Comparison of ENCODE assay signal across 8 cellular contexts in the genomic region with DNA sequence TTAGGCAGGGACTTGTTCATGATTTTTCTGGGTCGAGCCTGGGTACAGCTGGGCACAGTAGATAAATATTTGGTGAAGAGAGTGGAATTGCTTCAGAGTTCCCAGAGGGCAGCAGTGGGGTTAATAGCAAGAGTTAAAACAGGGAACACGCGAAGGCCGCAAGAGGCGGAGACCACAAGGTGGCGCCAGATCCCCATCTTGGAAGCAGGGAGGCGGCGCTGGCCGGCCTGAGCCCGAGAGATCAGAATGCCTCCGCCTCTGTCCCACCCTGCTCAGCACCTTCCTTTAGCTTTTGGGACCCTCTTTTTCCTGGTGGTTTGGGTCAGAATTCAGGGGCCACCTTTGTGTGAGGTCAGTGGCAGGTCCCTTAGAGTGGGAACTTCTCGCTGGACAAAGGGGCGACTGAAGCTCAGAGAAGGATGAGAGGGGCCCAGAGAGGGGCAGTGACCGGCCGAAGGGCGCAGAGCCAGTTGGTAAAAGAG. TPM values are rescaled to one million over a fixed set of nuclear protein-coding genes. Genes with fewer than 3 reads are reported as not detected.
DNase-seq lines count a peak whose midpoint lies in the region; ATAC-seq and TF ChIP-seq lines count a peak whose summit lies in the region.

No MANE protein-coding gene starts in this region.

- no peaks in the 10 kb centered on the region; the same call in 1 of the 2 replicates for H4K20me1 ChIP-seq in Karpas-422 (ENCODE audit: insufficient read depth, low read depth, low read length)

- DNase-seq in GDM1 (lab: John Stamatoyannopoulos, UW), result peak; percentile 65
- peak; percentile 91 for DNase-seq in Karpas-422
- DNase-seq in SK-N-DZ (ENCODE audit: low spot score), result peak; percentile 65
- peak; percentile 74 for DNase-seq in activated gamma-delta T cell treated with anti-CD3 and anti-CD28 coated beads, Interleukin-2, amount 50 U/mL, for 16 hours (ENCODE audit: low read depth)
- DNase-seq in germinal center (ENCODE audit: low spot score), result peak; percentile 84
- peak; percentile 81 to 94 for DNase-seq in trophoblast cell
- DNase-seq in transverse colon, result peak; percentile 92

- intact Hi-C loops in transverse colon (cut with DNase I; ENCODE audit: low total_unique reads), result loop anchor here (2.0 kb wide), 1 partner anchor 111 kb away; no protein-coding TSS in a partner anchor

- H3K79me1 ChIP-seq in trophoblast cell (ENCODE audit: low read length), result peaks cover 6% of the 10 kb centered on the region

- in situ Hi-C loops in transverse colon (cut with MboI; ENCODE audit: low pct_ligation_motif_present in 1 of 4, low pct_unique_long_range_greater_than_20kb in 1 of 4, low sequenced_read_pairs in 3 of 4), result loop anchor here (5.0 to 10.0 kb wide), 5 partner anchors 107 to 219 kb away; no protein-coding TSS in a partner anchor

- no peak for TF ChIP-seq EP300 in transverse colon (IDR thresholded peaks at IDR 0.05; ENCODE audit: low read depth)

- H3K79me2 ChIP-seq in Karpas-422 (ENCODE audit: low read length), result no peaks in the 10 kb centered on the region
- H3K79me2 ChIP-seq in trophoblast cell (ENCODE audit: control insufficient read depth, insufficient read depth, low read length, poor library complexity), result no peaks in the 10 kb centered on the region

- H2AK5ac ChIP-seq in trophoblast cell (ENCODE audit: low read length), result no peak overlapping the region

- H2BK5ac ChIP-seq in trophoblast cell (ENCODE audit: low read depth, low read length, poor library complexity), result no peak overlapping the region

- no peak overlapping the region for H3K9ac ChIP-seq in Karpas-422 (ENCODE audit: low read length)
- no peak overlapping the region for H3K9ac ChIP-seq in trophoblast cell (ENCODE audit: low read length)

- no peak for ATAC-seq in GM21447 (IDR thresholded peaks at IDR 0.05; ENCODE audit: unreplicated experiment)

- H3K4me2 ChIP-seq in Karpas-422 (ENCODE audit: low read depth, low read length, poor library complexity, severe bottlenecking) (no peak overlapping the region), trophoblast cell (ENCODE audit: low read length) (no peak overlapping the region)

- H3K9me2 ChIP-seq in Karpas-422 (replicated peaks; ENCODE audit: insufficient read depth, low read length), result no peaks in the 10 kb centered on the region

- H4K12ac ChIP-seq in trophoblast cell (ENCODE audit: low read depth, low read length), result no peak overlapping the region

- H2AFZ ChIP-seq in Karpas-422 (ENCODE audit: low read length) (no peak overlapping the region), trophoblast cell (ENCODE audit: insufficient read depth, low read length, poor library complexity) (no peak overlapping the region)

- H3K4ac ChIP-seq in trophoblast cell (ENCODE audit: low read depth, low read length), result no peak overlapping the region

- no CpG with 5 or more reads among the region's 16 CpGs for WGBS in trophoblast cell (ENCODE audit: extremely low coverage, insufficient coverage, insufficient read length)
- 12 to 50% methylated on average over 2 to 16 of the region's 16 CpGs for WGBS in transverse colon (ENCODE audit: low coverage in 1 of 2), 2 donors

- H4K8ac ChIP-seq in trophoblast cell (ENCODE audit: low read depth, low read length), result peak overlapping the region; percentile 5

- peak overlapping the region; percentile 28 for H4K91ac ChIP-seq in trophoblast cell (ENCODE audit: low read depth, low read length)

- peak overlapping the region; percentile 21 for H2BK120ac ChIP-seq in trophoblast cell (ENCODE audit: insufficient read depth, low read length, poor library complexity)

- no peaks in the 10 kb centered on the region for H3K36me3 ChIP-seq in Karpas-422 (ENCODE audit: insufficient read depth, low read length)
- no peaks in the 10 kb centered on the region for H3K36me3 ChIP-seq in trophoblast cell (ENCODE audit: control insufficient read depth in 1 of 2, insufficient read depth in 2 of 2, low read length in 2 of 2)
- no peaks in the 10 kb centered on the region for H3K36me3 ChIP-seq in transverse colon

- peak; percentile 91 to 96 (median 94) for TF ChIP-seq CTCF in transverse colon (IDR thresholded peaks at IDR 0.05)

- no peak overlapping the region for H3K27ac ChIP-seq in Karpas-422 (ENCODE audit: low read length)
- no peak overlapping the region for H3K27ac ChIP-seq in trophoblast cell (ENCODE audit: low read depth, low read length)
- H3K27ac ChIP-seq in transverse colon, result no peak overlapping the region

- H3K4me1 ChIP-seq in Karpas-422 (ENCODE audit: low read length) (peaks cover 14% of the 10 kb centered on the region; the same call in 1 of the 2 replicates), trophoblast cell (ENCODE audit: control insufficient read depth in 1 of 2, insufficient read depth in 2 of 2, low read length in 2 of 2) (peaks cover 3% of the 10 kb centered on the region in 2 experiments), transverse colon (peaks cover 0 to 36% (median 18%) of the 10 kb centered on the region in 4 donors)

- H2BK12ac ChIP-seq in trophoblast cell (ENCODE audit: low read length), result peak overlapping the region; percentile 23

- H3K4me3 ChIP-seq in Karpas-422 (ENCODE audit: low read length) (no peak overlapping the region), trophoblast cell (ENCODE audit: low read depth, low read length) (no peak overlapping the region), transverse colon (no peak overlapping the region)

- no peak overlapping the region for H3K14ac ChIP-seq in trophoblast cell (ENCODE audit: low read length)

- no peaks in the 10 kb centered on the region for H3K27me3 ChIP-seq in Karpas-422 (ENCODE audit: low read length)
- no peaks in the 10 kb centered on the region for H3K27me3 ChIP-seq in trophoblast cell (ENCODE audit: insufficient read depth, low read length)
- no peaks in the 10 kb centered on the region for H3K27me3 ChIP-seq in transverse colon

- H3K9me3 ChIP-seq in Karpas-422 (ENCODE audit: low read length) (no peaks in the 10 kb centered on the region), trophoblast cell (ENCODE audit: insufficient read depth, low read depth, low read length) (no peaks in the 10 kb centered on the region), transverse colon (no peaks in the 10 kb centered on the region)

- no peak overlapping the region for H3K23ac ChIP-seq in trophoblast cell (ENCODE audit: low read length)

- no peak for TF ChIP-seq POLR2A in transverse colon (IDR thresholded peaks at IDR 0.05)

- no peak overlapping the region for H3K18ac ChIP-seq in trophoblast cell (ENCODE audit: low read length)

RNA-seq across cellular contexts. Expression of gene PADI2, which starts 6.5 kb away (rescaled TPM):
- total RNA-seq in Karpas-422 (2014; rRNA removed; shearing (Covaris generic); ENCODE audit: low replicate concordance), result not detected in 2 replicates
- not detected in 2 replicates for polyA plus RNA-seq in SK-N-DZ (2014; cell fraction: cytosol; rRNA removed)
- not detected in 2 replicates for polyA plus RNA-seq in SK-N-DZ (2014; cell fraction: nucleus; rRNA removed)
- polyA plus RNA-seq in trophoblast cell (2013), result 0.62 and 0.63 TPM in 2 replicates
- 100 to 1,000 TPM; 143 to 285 (median 238) TPM for total RNA-seq in transverse colon

Comparison
In these comparisons a context has a peak if more than half of its experiments do, and no peak if none do; other contexts are left out.
1. RNA of gene PADI2, which starts 6.5 kb away (total RNA-seq): 143 to 285 TPM in transverse colon; not detected in Karpas-422; every median in the first group is over 100 times any median in the second.
2. Peak in every context shown above with its lines, with median percentiles within 50 percentile points of each other: DNase-seq.